1 cellular context compared by ENCODE assay signal in genomic region chr1:91099746-91100621, GRCh38.
TF ChIP-seq lines count a peak whose summit lies in the region.

No MANE protein-coding gene starts in this region.

TF ChIP-seq in GM12878, 131 proteins besides CTCF, POLR2A, EP300 and RAD21 (continued from another document):
- TF ChIP-seq, protein P1, sequence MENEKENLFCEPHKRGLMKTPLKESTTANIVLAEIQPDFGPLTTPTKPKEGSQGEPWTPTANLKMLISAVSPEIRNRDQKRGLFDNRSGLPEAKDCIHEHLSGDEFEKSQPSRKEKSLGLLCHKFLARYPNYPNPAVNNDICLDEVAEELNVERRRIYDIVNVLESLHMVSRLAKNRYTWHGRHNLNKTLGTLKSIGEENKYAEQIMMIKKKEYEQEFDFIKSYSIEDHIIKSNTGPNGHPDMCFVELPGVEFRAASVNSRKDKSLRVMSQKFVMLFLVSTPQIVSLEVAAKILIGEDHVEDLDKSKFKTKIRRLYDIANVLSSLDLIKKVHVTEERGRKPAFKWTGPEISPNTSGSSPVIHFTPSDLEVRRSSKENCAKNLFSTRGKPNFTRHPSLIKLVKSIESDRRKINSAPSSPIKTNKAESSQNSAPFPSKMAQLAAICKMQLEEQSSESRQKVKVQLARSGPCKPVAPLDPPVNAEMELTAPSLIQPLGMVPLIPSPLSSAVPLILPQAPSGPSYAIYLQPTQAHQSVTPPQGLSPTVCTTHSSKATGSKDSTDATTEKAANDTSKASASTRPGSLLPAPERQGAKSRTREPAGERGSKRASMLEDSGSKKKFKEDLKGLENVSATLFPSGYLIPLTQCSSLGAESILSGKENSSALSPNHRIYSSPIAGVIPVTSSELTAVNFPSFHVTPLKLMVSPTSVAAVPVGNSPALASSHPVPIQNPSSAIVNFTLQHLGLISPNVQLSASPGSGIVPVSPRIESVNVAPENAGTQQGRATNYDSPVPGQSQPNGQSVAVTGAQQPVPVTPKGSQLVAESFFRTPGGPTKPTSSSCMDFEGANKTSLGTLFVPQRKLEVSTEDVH (IDR thresholded peaks at IDR 0.05; ENCODE audit: low read depth, partially characterized antibody), result no peak
- TF ChIP-seq EZH2 (IDR thresholded peaks at IDR 0.05; ENCODE audit: borderline replicate concordance, control insufficient read depth, low read depth, low read length), result no peak
